In the genomic region with DNA sequence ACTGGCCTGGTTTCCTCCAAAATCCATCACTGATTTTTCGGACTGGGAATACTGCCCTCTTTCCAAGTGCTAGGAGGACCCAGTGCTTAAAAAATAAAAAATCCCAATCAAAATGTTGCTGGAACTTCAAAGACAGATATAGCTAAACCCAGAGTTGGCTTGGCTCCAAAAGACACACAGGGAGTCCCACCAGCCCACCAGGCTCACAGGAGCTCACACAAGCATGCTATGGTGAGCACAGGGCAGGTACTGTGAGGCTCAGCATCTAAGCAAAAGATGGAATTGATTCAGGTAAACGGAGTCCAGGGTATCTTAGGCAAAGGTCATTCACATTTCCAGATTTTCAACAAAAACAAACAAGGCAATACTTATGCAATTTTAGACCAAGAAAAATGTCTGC, we compare ENCODE assay signal across 24 cellular contexts. TPM values are rescaled to one million over a fixed set of nuclear protein-coding genes. Genes with fewer than 3 reads are reported as not detected.
DNase-seq lines count a peak whose midpoint lies in the region; ATAC-seq and TF ChIP-seq lines count a peak whose summit lies in the region.
"Had no signal": no experiment of that assay in that cellular context is flagged by ENCODE, and none has a peak within 500 bp of the region (broad histone marks: within the 10 kb centered on the region; RNA-seq: fewer than 3 reads in every experiment).

No MANE protein-coding gene starts in this region.

- H3K27ac ChIP-seq in mesenchymal stem cell (ENCODE audit: low read length, poor library complexity, severe bottlenecking) (no peak overlapping the region), subcutaneous abdominal adipose tissue (ENCODE audit: low read depth, low read length) (peak overlapping the region; percentile 1), H9 (ENCODE audit: insufficient read length, low read depth, low read length) (no peak overlapping the region)
- H3K27ac ChIP-seq: BLaER1 treated with 17β-estradiol and CSF1 and Interleukin-3, amounts not matched to agents 10 nM and 100 nM; GM23248; Peyer's patch; SJCRH30 had no signal

- H3K9me3 Mint-ChIP-seq in H9: no peaks in the 10 kb centered on the region; a peak in 1 of 5 replicates
- H3K9me3 Mint-ChIP-seq: CD4-positive, alpha-beta memory T cell had no signal

- H3K4me1 ChIP-seq in adipocyte (ENCODE audit: control insufficient read depth, insufficient read depth, low read length) (peaks cover 25% of the 10 kb centered on the region), mesenchymal stem cell (ENCODE audit: control insufficient read depth, insufficient read depth, low read depth, low read length) (peaks cover 15% of the 10 kb centered on the region), subcutaneous abdominal adipose tissue (ENCODE audit: control insufficient read depth in 5 of 5, insufficient read depth in 5 of 5, low read length in 5 of 5) (peaks cover 2 to 29% (median 20%) of the 10 kb centered on the region in 5 donors), H9 (ENCODE audit: insufficient read depth, low read length) (peaks cover 2% of the 10 kb centered on the region; the same call in 1 of the 2 replicates)
- H3K4me1 ChIP-seq: HAP-1, SJCRH30 had no signal

- H2AFZ ChIP-seq in mesenchymal stem cell (ENCODE audit: low read depth, low read length) (no peak overlapping the region), H9 (ENCODE audit: low read length) (no peak overlapping the region)
- H2AFZ ChIP-seq: GM23248 had no signal

- H3K27me3 ChIP-seq in adipocyte (replicated peaks; ENCODE audit: control insufficient read depth, insufficient read depth, low read length) (no peaks in the 10 kb centered on the region), mesenchymal stem cell (ENCODE audit: control insufficient read depth in 1 of 2, insufficient read depth in 1 of 2, low read length in 2 of 2) (no peaks in the 10 kb centered on the region), subcutaneous abdominal adipose tissue (ENCODE audit: control insufficient read depth in 5 of 5, insufficient read depth in 4 of 5, low read length in 5 of 5) (no peaks in the 10 kb centered on the region), H9 (ENCODE audit: insufficient read depth, low read length) (peaks cover 4% of the 10 kb centered on the region; the same call in 1 of the 2 replicates)
- H3K27me3 ChIP-seq: BLaER1 treated with 17β-estradiol and CSF1 and Interleukin-3, amounts not matched to agents 10 nM and 100 nM; Peyer's patch; SJCRH30 had no signal

- H3K9ac ChIP-seq in adipocyte (ENCODE audit: low read length) (peak overlapping the region; percentile 13), mesenchymal stem cell (ENCODE audit: low read length) (no peak overlapping the region), subcutaneous abdominal adipose tissue (ENCODE audit: low read length in 5 of 5) (no peak overlapping the region), H9 (ENCODE audit: extremely low read depth, insufficient read length, low read length) (no peak overlapping the region)
- H3K9ac ChIP-seq: BLaER1 treated with 17β-estradiol and CSF1 and Interleukin-3, amounts not matched to agents 10 nM and 100 nM; GM23248 had no signal

- H2BK5ac ChIP-seq in mesenchymal stem cell (ENCODE audit: low read depth, low read length, poor library complexity, severe bottlenecking) (no peak overlapping the region), H9 (ENCODE audit: insufficient read length, low read length) (no peak overlapping the region)

- H4K91ac ChIP-seq in mesenchymal stem cell (ENCODE audit: low read length) (no peak overlapping the region), H9 (ENCODE audit: insufficient read length, low read depth, low read length) (no peak overlapping the region)

- H3K9me3 ChIP-seq in adipocyte (ENCODE audit: control insufficient read depth, low read length) (no peaks in the 10 kb centered on the region), mesenchymal stem cell (ENCODE audit: control insufficient read depth, low read length) (no peaks in the 10 kb centered on the region), subcutaneous abdominal adipose tissue (ENCODE audit: control insufficient read depth in 5 of 5, low read length in 5 of 5) (no peaks in the 10 kb centered on the region), H9 (ENCODE audit: control insufficient read depth, low read depth, low read length) (no peaks in the 10 kb centered on the region)
- H3K9me3 ChIP-seq: Caco-2, HAP-1, Peyer's patch, SJCRH30 had no signal

- no peak for ATAC-seq in GM19324 (IDR thresholded peaks at IDR 0.05; ENCODE audit: low FRiP score, unreplicated experiment)
- ATAC-seq: GM12878 had no signal

- WGBS in mesenchymal stem cell: 94% methylated on average over 2 of the region's 2 CpGs
- WGBS in H9 (ENCODE audit: extremely low coverage, insufficient read length, low lambda C conversion rate): no CpG with 5 or more reads among the region's 2 CpGs

- H3K14ac ChIP-seq in mesenchymal stem cell (ENCODE audit: low read length in 2 of 2) (no peak overlapping the region), H9 (ENCODE audit: insufficient read depth, low read length) (no peak overlapping the region)

- H3K27me3 Mint-ChIP-seq in H9 (ENCODE audit: low read depth): peaks cover 35% of the 10 kb centered on the region
- H3K27me3 Mint-ChIP-seq: CD4-positive, alpha-beta memory T cell had no signal

- no peak for TF ChIP-seq CTCF in H9 (conservative IDR thresholded peaks at IDR 0.05)

- H2BK20ac ChIP-seq in H9 (ENCODE audit: low read depth, low read length, poor library complexity, severe bottlenecking): no peak overlapping the region

- H2AK5ac ChIP-seq in mesenchymal stem cell (ENCODE audit: low read length, severe bottlenecking) (no peak overlapping the region), H9 (ENCODE audit: insufficient read length, low read length) (no peak overlapping the region)

- H3K27ac Mint-ChIP-seq in H9: no peak overlapping the region; a peak in 1 of 7 replicates

- H3K79me2 ChIP-seq in H9 (ENCODE audit: insufficient read depth, low read length): no peaks in the 10 kb centered on the region

- H4K5ac ChIP-seq in H9 (ENCODE audit: insufficient read length, low read depth, low read length): no peak overlapping the region

- H3K79me1 ChIP-seq in mesenchymal stem cell (replicated peaks; ENCODE audit: low read length, poor library complexity, severe bottlenecking) (peaks cover 4% of the 10 kb centered on the region), H9 (ENCODE audit: insufficient read depth, low read depth, low read length, poor library complexity, severe bottlenecking) (no peaks in the 10 kb centered on the region)

- no peak overlapping the region for H3K4ac ChIP-seq in mesenchymal stem cell (ENCODE audit: low read depth in 1 of 2, low read length in 2 of 2)
- no peak overlapping the region for H3K4ac ChIP-seq in H9 (ENCODE audit: low read depth, low read length)

- H3T11ph ChIP-seq in H9 (ENCODE audit: low read length): no peak overlapping the region

- no peak overlapping the region for H3K4me2 ChIP-seq in mesenchymal stem cell (ENCODE audit: low read length, poor library complexity, severe bottlenecking)
- H3K4me2 ChIP-seq in H9 (ENCODE audit: insufficient read depth, insufficient read length, low read length): no peak overlapping the region
- H3K4me2 ChIP-seq: BLaER1 treated with 17β-estradiol and CSF1 and Interleukin-3, amounts not matched to agents 10 nM and 100 nM had no signal

- no peaks in the 10 kb centered on the region for H4K20me1 ChIP-seq in H9 (ENCODE audit: control insufficient read depth, insufficient read depth, insufficient read length)
- H4K20me1 ChIP-seq: BLaER1 treated with 17β-estradiol and CSF1 and Interleukin-3, amounts not matched to agents 10 nM and 100 nM had no signal

- no peaks in the 10 kb centered on the region for H3K36me3 Mint-ChIP-seq in H9 (ENCODE audit: insufficient read depth in 1 of 3, low read depth in 3 of 3)

- H4K8ac ChIP-seq in mesenchymal stem cell (ENCODE audit: low read length) (no peak overlapping the region), H9 (replicated peaks; ENCODE audit: insufficient read length, low read depth, low read length) (no peak overlapping the region)

- H3K4me3 ChIP-seq in adipocyte (ENCODE audit: low read length): peak overlapping the region; percentile 62
- peak overlapping the region in 1 of 2 experiments; percentile 2 for H3K4me3 ChIP-seq in mesenchymal stem cell (ENCODE audit: insufficient read depth in 1 of 2, low read depth in 1 of 2, low read length in 2 of 2)
- H3K4me3 ChIP-seq in subcutaneous abdominal adipose tissue (ENCODE audit: low read depth in 1 of 5, low read length in 5 of 5): no peak overlapping the region
- H3K4me3 ChIP-seq: BLaER1 treated with 17β-estradiol and CSF1 and Interleukin-3, amounts not matched to agents 10 nM and 100 nM; GM12878; GM23248; HAP-1; Peyer's patch; SJCRH30 had no signal

- H3K18ac ChIP-seq in mesenchymal stem cell (ENCODE audit: low read depth in 1 of 2, low read length in 2 of 2): peak overlapping the region; percentile 23 to 46
- H3K18ac ChIP-seq in H9 (ENCODE audit: insufficient read length, low read depth, low read length): no peak overlapping the region

- H2BK12ac ChIP-seq in mesenchymal stem cell (ENCODE audit: low read length in 2 of 2) (peak overlapping the region in 1 of 2 experiments; percentile 37), H9 (ENCODE audit: insufficient read length, low read depth, low read length) (no peak overlapping the region)

- H2BK15ac ChIP-seq in mesenchymal stem cell (ENCODE audit: low read depth, poor library complexity, severe bottlenecking): no peak overlapping the region
- no peak overlapping the region for H2BK15ac ChIP-seq in H9 (ENCODE audit: low read depth, low read length)

- H3K23me2 ChIP-seq in H9 (ENCODE audit: insufficient read length, low read depth, low read length, poor library complexity, severe bottlenecking): peaks cover 13% of the 10 kb centered on the region

- H3K23ac ChIP-seq in mesenchymal stem cell (ENCODE audit: low read length in 2 of 2) (no peak overlapping the region), H9 (ENCODE audit: insufficient read length, low read depth, low read length) (no peak overlapping the region)

- peaks cover 27 to 40% of the 10 kb centered on the region in 2 experiments for H3K4me1 Mint-ChIP-seq in H9

- H3K4me3 Mint-ChIP-seq in H9: no peak overlapping the region

- H2BK120ac ChIP-seq in mesenchymal stem cell (ENCODE audit: low read depth, low read length): no peak overlapping the region
- no peak overlapping the region for H2BK120ac ChIP-seq in H9 (ENCODE audit: low read depth, low read length, poor library complexity, severe bottlenecking)

- no peaks in the 10 kb centered on the region for H3K36me3 ChIP-seq in adipocyte (ENCODE audit: control insufficient read depth, insufficient read depth, low read length, severe bottlenecking)
- no peaks in the 10 kb centered on the region for H3K36me3 ChIP-seq in mesenchymal stem cell (ENCODE audit: control insufficient read depth in 1 of 2, insufficient read depth in 2 of 2, low read depth in 1 of 2, low read length in 2 of 2)
- no peaks in the 10 kb centered on the region for H3K36me3 ChIP-seq in subcutaneous abdominal adipose tissue (ENCODE audit: control insufficient read depth in 5 of 5, insufficient read depth in 5 of 5, low read length in 5 of 5)
- H3K36me3 ChIP-seq: HAP-1, Peyer's patch, SJCRH30 had no signal

- H3K56ac ChIP-seq in H9 (ENCODE audit: insufficient read length, low read depth, low read length): no peak overlapping the region

- DNase-seq in NCI-H2227 (lab: John Stamatoyannopoulos, UW; ENCODE audit: unreplicated experiment) (peak; percentile 10), NCI-H2227 treated with DMSO at 0.1 percent for 48 hours (lab: John Stamatoyannopoulos, UW) (no peak), adipocyte (ENCODE audit: low read depth) (no peak), mesenchymal stem cell (no peak), H9 (no peak)
- DNase-seq: 8988T; Caco-2; CD4-positive, alpha-beta memory T cell; DMS 273 treated with DMSO at 0.1 percent for 48 hours; DND-41; GM23248; KG1; NCI-H1092; NCI-H1436; NCI-H187 treated with DMSO at 0.1 percent for 48 hours; NCI-H446; NCI-H526; Peyer's patch; SJCRH30 had no signal

RNA-seq across cellular contexts. Expression of a gene that starts 3.7 kb away (rescaled TPM):
- 4.2 TPM for polyA plus RNA-seq in mesenchymal stem cell (2013, experiment 1 of 2)
- polyA plus RNA-seq in mesenchymal stem cell (2013, experiment 2 of 2): 3.7 TPM
- 4.7 and 5.9 TPM in 2 replicates for total RNA-seq in H9 (2021)

RNA-seq across cellular contexts. Expression of a gene that starts 51.8 kb away (rescaled TPM):
- polyA plus RNA-seq in mesenchymal stem cell (2013, experiment 1 of 2): 10.1 TPM
- polyA plus RNA-seq in mesenchymal stem cell (2013, experiment 2 of 2): 10.4 TPM
- 8.4 and 11.4 TPM in 2 replicates for total RNA-seq in H9 (2021)

RNA-seq across cellular contexts. Expression of a gene that starts 52.2 kb away (rescaled TPM):
- polyA plus RNA-seq in mesenchymal stem cell (2013, experiment 1 of 2): 18.0 TPM
- polyA plus RNA-seq in mesenchymal stem cell (2013, experiment 2 of 2): 17.2 TPM
- 45.1 and 45.8 TPM in 2 replicates for total RNA-seq in H9 (2021)
